ENCODE assay signal across 8 cellular contexts in the genomic region with DNA sequence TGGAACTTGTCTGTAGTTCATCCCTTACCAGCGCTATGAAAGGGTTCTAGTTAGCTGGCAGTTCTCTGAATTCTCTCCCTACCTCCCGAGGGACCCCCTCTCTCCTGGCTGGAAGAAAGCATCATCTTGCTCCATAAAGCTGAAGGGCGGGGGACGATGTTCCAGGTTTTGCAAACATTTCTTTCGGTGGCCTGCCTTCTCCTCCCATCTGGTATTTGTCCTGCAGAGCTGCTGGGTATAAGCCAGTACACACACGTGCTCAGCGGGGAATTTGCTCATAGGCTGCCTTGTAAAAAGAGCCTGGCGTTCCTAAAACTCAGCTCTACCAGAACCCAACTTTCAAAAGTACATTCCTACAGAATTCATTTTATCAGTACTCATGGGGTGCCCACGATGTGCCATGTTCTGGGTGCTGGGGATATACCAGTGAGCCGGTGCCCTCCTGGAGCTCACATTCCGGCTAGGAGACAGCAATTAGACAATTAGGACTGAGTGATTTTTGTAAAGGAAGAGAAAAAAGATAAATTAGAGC. TPM values are rescaled to one million over a fixed set of nuclear protein-coding genes. Genes with fewer than 3 reads are reported as not detected.
A peak's percentile ranks its signal among the peaks of the same experiment; 100 is the strongest.
DNase-seq lines count a peak whose midpoint lies in the region; ATAC-seq and TF ChIP-seq lines count a peak whose summit lies in the region.

No MANE protein-coding gene starts in this region.

- H3K27ac ChIP-seq in breast epithelium (peak overlapping the region; percentile 95 to 96), skin epidermis (peak overlapping the region; percentile 35 to 92 (median 88))

- DNase-seq in NCI-H2227 (lab: John Stamatoyannopoulos, UW; ENCODE audit: unreplicated experiment) (peak; percentile 58), breast epithelium (ENCODE audit: low spot score in 2 of 2) (peak; percentile 75 to 76), inferior parietal cortex (ENCODE audit: extremely low spot score) (peak; percentile 74), HT-29 (ENCODE audit: low spot score) (no peak)
- no peak for DNase-seq in activated CD4-positive, CD25-positive, alpha-beta regulatory T cell treated with anti-CD3 and anti-CD28 coated beads, Interleukin-2, amount 50 U/mL, for 72 hours

- H3K4me1 ChIP-seq in breast epithelium: peaks cover 8 to 16% of the 10 kb centered on the region in 2 donors

- no peak for TF ChIP-seq CTCF in breast epithelium (IDR thresholded peaks at IDR 0.05)

- no peaks in the 10 kb centered on the region for H3K36me3 ChIP-seq in breast epithelium

- no peaks in the 10 kb centered on the region for H3K27me3 ChIP-seq in breast epithelium

- no peak for ATAC-seq in HG02798 (IDR thresholded peaks at IDR 0.05; ENCODE audit: poor library complexity, unreplicated experiment)

- H3K4me3 ChIP-seq in GM08714 (ENCODE audit: low read length) (peak overlapping the region; percentile 99; the same call in 1 of the 2 replicates), breast epithelium (peak overlapping the region; percentile 84 to 90 (median 89)), skin epidermis (peak overlapping the region; percentile 50 to 95 (median 79))

- H3K9me3 ChIP-seq in breast epithelium: no peaks in the 10 kb centered on the region

- TF ChIP-seq POLR2A in breast epithelium (IDR thresholded peaks at IDR 0.05): no peak

- intact Hi-C loops in breast epithelium (cut with DNase I; ENCODE audit: low total_unique reads): no loop called here

RNA-seq across cellular contexts. Expression of a gene that starts 0.6 kb away (rescaled TPM):
- 10 to 100 TPM; 38.6 to 48.6 (median 44.6) TPM for total RNA-seq in breast epithelium
- total RNA-seq in HT-29 (2014; rRNA removed; shearing (Covaris generic)): 61.7 and 66.4 TPM in 2 replicates

RNA-seq across cellular contexts. Expression of a gene that starts 24.4 kb away (rescaled TPM):
- 10 to 100 TPM in 1 of 3 donors, 1 to 10 TPM in 2; 8.0 to 13.1 (median 9.2) TPM for total RNA-seq in breast epithelium
- total RNA-seq in HT-29 (2014; rRNA removed; shearing (Covaris generic)): 10.2 and 10.6 TPM in 2 replicates

RNA-seq across cellular contexts. Expression of a gene that starts 34.9 kb away (rescaled TPM):
- total RNA-seq in breast epithelium: 100 to 1,000 TPM; 190 to 268 (median 222) TPM
- total RNA-seq in HT-29 (2014; rRNA removed; shearing (Covaris generic)): 127 and 169 TPM in 2 replicates

RNA-seq across cellular contexts. Expression of a gene that starts 35.2 kb away (rescaled TPM):
- total RNA-seq in breast epithelium: 10 to 100 TPM; 23.5 to 28.4 (median 24.6) TPM
- total RNA-seq in HT-29 (2014; rRNA removed; shearing (Covaris generic)): 8.9 and 9.2 TPM in 2 replicates

RNA-seq across cellular contexts. Expression of a gene that starts 39.3 kb away (rescaled TPM):
- total RNA-seq in breast epithelium: 10 to 100 TPM in 2 of 3 donors, 1 to 10 TPM in 1; 6.1 to 46.5 (median 37.3) TPM
- total RNA-seq in HT-29 (2014; rRNA removed; shearing (Covaris generic)): 27.5 and 36.2 TPM in 2 replicates

Comparison
In these comparisons a context has a peak if more than half of its experiments do, and no peak if none do; other contexts are left out.
1. DNase-seq: peak in NCI-H2227 (single experiment), breast epithelium (2 of 2) and inferior parietal cortex (single experiment); none in activated CD4-positive, CD25-positive, alpha-beta regulatory T cell treated with anti-CD3 and anti-CD28 coated beads, Interleukin-2, amount 50 U/mL, for 72 hours (single experiment) and HT-29 (single experiment).
2. Peak in every context shown above with its lines, with median percentiles within 50 percentile points of each other: H3K4me3 ChIP-seq.